In genomic region chr2:234081970-234082822, GRCh38 we compare ENCODE assay signal across 18 cellular contexts. TPM values are rescaled to one million over a fixed set of nuclear protein-coding genes. Genes with fewer than 3 reads are reported as not detected.
A peak's percentile ranks its signal among the peaks of the same experiment; 100 is the strongest.
DNase-seq lines count a peak whose midpoint lies in the region; ATAC-seq and TF ChIP-seq lines count a peak whose summit lies in the region.
"Had no signal": no experiment of that assay in that cellular context is flagged by ENCODE, and none has a peak within 500 bp of the region (broad histone marks: within the 10 kb centered on the region; RNA-seq: fewer than 3 reads in every experiment).

No MANE protein-coding gene starts in this region.

- no peak overlapping the region for H3K4me3 ChIP-seq in lower lobe of right lung
- H3K4me3 ChIP-seq: MG63, Peyer's patch, vagina had no signal

- H3K9me3 ChIP-seq in lower lobe of right lung: no peaks in the 10 kb centered on the region
- H3K9me3 ChIP-seq: Peyer's patch, vagina had no signal

- no peak for TF ChIP-seq CTCF in lower lobe of right lung (IDR thresholded peaks at IDR 0.05)

- H3K27ac ChIP-seq in lower lobe of right lung: peak overlapping the region; percentile 31
- H3K27ac ChIP-seq: Peyer's patch, vagina had no signal

- DNase-seq in DMS153 (lab: John Stamatoyannopoulos, UW) (peak; percentile 93), NCI-H2029 (lab: John Stamatoyannopoulos, UW) (peak; percentile 77), SHP77 treated with DMSO at 0.1 percent for 48 hours (lab: John Stamatoyannopoulos, UW) (peak; percentile 26), lower lobe of right lung (peak; percentile 54), ecto neural progenitor cell (ENCODE audit: low spot score) (no peak)
- no peak for DNase-seq in effector CD8-positive, alpha-beta T cell (lab: John Stamatoyannopoulos, UW)
- DNase-seq: activated CD8-positive, alpha-beta T cell treated with anti-CD3 and anti-CD28 coated beads, Interleukin-2, amount 10 ng/mL, durations not matched to agents 7 days and 5 days; activated naive CD4-positive, alpha-beta T cell treated with anti-CD3 and anti-CD28 coated beads, Interleukin-2, amount 10 ng/mL, durations not matched to agents 7 days and 5 days; MG63; Peyer's patch; stimulated activated CD4-positive, alpha-beta T cell treated with anti-CD3 and anti-CD28 coated beads, Interleukin-12 subunit alpha, Interleukin-12 subunit beta, amount 100 ng/mL, for 4 hours had no signal

- H3K27me3 ChIP-seq in lower lobe of right lung (ENCODE audit: low read depth): no peaks in the 10 kb centered on the region
- H3K27me3 ChIP-seq: MG63, Peyer's patch, vagina had no signal

- peak; percentile 91 to 93 for ATAC-seq in lower lobe of right lung
- ATAC-seq in GM19397 (IDR thresholded peaks at IDR 0.05; ENCODE audit: unreplicated experiment): no peak
- no peak for ATAC-seq in activated CD4-positive, CD25-positive, alpha-beta regulatory T cell treated with anti-CD3 and anti-CD28 coated beads, Interleukin-2, amount 50 U/mL, for 24 hours
- ATAC-seq: activated CD8-positive, alpha-beta T cell treated with anti-CD3 and anti-CD28 coated beads, Interleukin-2, amount 10 ng/mL, durations not matched to agents 7 days and 5 days had no signal

- intact Hi-C loops in lower lobe of right lung (cut with DNase I): no loop called here

- H3K36me3 ChIP-seq in lower lobe of right lung: no peaks in the 10 kb centered on the region
- H3K36me3 ChIP-seq: MG63, Peyer's patch, vagina had no signal

- no peaks in the 10 kb centered on the region for H3K4me1 ChIP-seq in lower lobe of right lung
- H3K4me1 ChIP-seq: Peyer's patch, vagina had no signal

RNA-seq across cellular contexts. Expression of gene SPP2, which starts 31.7 kb away (rescaled TPM):
- not detected for total RNA-seq in lower lobe of right lung
- total RNA-seq: activated CD8-positive, alpha-beta T cell treated with anti-CD3 and anti-CD28 coated beads, Interleukin-2, amount 10 ng/mL, durations not matched to agents 7 days and 5 days; chondrocyte; fibroblast of villous mesenchyme; kidney epithelial cell; Peyer's patch; T-helper 2 cell treated with Interferon-gamma antibody and Interleukin-4, amounts not matched to agents 100 ng/mL and 5 ng/mL, for 36 hours; vagina had no signal

Comparison
In these comparisons a context has a peak if more than half of its experiments do, and no peak if none do; other contexts are left out.
1. DNase-seq: peak in DMS153 (single experiment), NCI-H2029 (single experiment), SHP77 treated with DMSO at 0.1 percent for 48 hours (single experiment) and lower lobe of right lung (single experiment); none in ecto neural progenitor cell (single experiment) and effector CD8-positive, alpha-beta T cell (single experiment).
2. ATAC-seq: peak in lower lobe of right lung (2 of 2); none in GM19397 (single experiment) and activated CD4-positive, CD25-positive, alpha-beta regulatory T cell treated with anti-CD3 and anti-CD28 coated beads, Interleukin-2, amount 50 U/mL, for 24 hours (0 of 2).